11 cellular contexts compared by ENCODE assay signal in genomic region chr6:13407709-13408695, GRCh38.
DNase-seq lines count a peak whose midpoint lies in the region; ATAC-seq and TF ChIP-seq lines count a peak whose summit lies in the region.
"Had no signal": no experiment of that assay in that cellular context is flagged by ENCODE, and none has a peak within 500 bp of the region (broad histone marks: within the 10 kb centered on the region; RNA-seq: fewer than 3 reads in every experiment).

No MANE protein-coding gene starts in this region.

- CTCF ChIA-PET in AG04450 (lab: Charles Lee), result no interaction called here

- H3K4me3 ChIP-seq in AG04450 (ENCODE audit: low read depth, low read length) (no peak overlapping the region), endocrine pancreas (ENCODE audit: control insufficient read depth, insufficient read depth, low read length) (peak overlapping the region; percentile 32), mucosa of descending colon (no peak overlapping the region)

- H3K27ac ChIP-seq in AG04450 (ENCODE audit: low read depth, low read length), result peak overlapping the region; percentile 69
- H3K27ac ChIP-seq: C4-2B had no signal

- peak; percentile 41 for ATAC-seq in mucosa of descending colon
- ATAC-seq: activated CD8-positive, alpha-beta T cell treated with anti-CD3 and anti-CD28 coated beads for 36 hours had no signal

- intact Hi-C loops in mucosa of descending colon (cut with DNase I, micrococcal nuclease), result no loop called here

- H3K27me3 ChIP-seq in AG04450 (ENCODE audit: control insufficient read depth, insufficient read depth, low read length) (no peaks in the 10 kb centered on the region), endocrine pancreas (ENCODE audit: control insufficient read depth, insufficient read depth, low read length) (no peaks in the 10 kb centered on the region)

- no peaks in the 10 kb centered on the region for H3K9me3 ChIP-seq in AG04450 (ENCODE audit: control insufficient read depth, insufficient read depth, low read length)
- H3K9me3 ChIP-seq in endocrine pancreas (ENCODE audit: control insufficient read depth, low read length), result no peaks in the 10 kb centered on the region
- no peaks in the 10 kb centered on the region for H3K9me3 ChIP-seq in mucosa of descending colon

- POLR2A ChIA-PET in AG04450 (lab: Yijun Ruan, JAX), result interaction anchor here (0.7 to 1.2 kb wide), 3 partner anchors 24 to 53 kb away, joined by 3 to 5 read pairs (median 4); no protein-coding TSS in a partner anchor

- TF ChIP-seq CTCF in AG04450 (IDR thresholded peaks at IDR 0.05; ENCODE audit: low read depth, low read length) (no peak), mucosa of descending colon (IDR thresholded peaks at IDR 0.05) (no peak)

- no peak overlapping the region for H3K9ac ChIP-seq in endocrine pancreas (ENCODE audit: control insufficient read depth, insufficient read depth, low read length)

- DNase-seq in AG04450 (ENCODE audit: low read depth, low spot score) (peak; percentile 54), NCI-H460 (ENCODE audit: extremely low read depth, low read depth) (peak; percentile 26), mucosa of descending colon (no peak), activated gamma-delta T cell treated with Interleukin-2 at 50 U/mL for 16 hours (no peak)
- no peak for DNase-seq in NK-92 treated with Interleukin-12 subunit alpha and Interleukin-12 subunit beta, amount 100 ng/mL, for 24 hours (lab: John Stamatoyannopoulos, UW)
- no peak for DNase-seq in stimulated activated CD4-positive, alpha-beta T cell treated with anti-CD3 and anti-CD28 coated beads, Interleukin-12 subunit alpha, Interleukin-12 subunit beta, amount 100 ng/mL, for 4 hours
- DNase-seq in activated naive CD4-positive, alpha-beta T cell (lab: John Stamatoyannopoulos, UW), result no peak
- DNase-seq: activated CD8-positive, alpha-beta T cell treated with anti-CD3 and anti-CD28 coated beads for 36 hours; NCI-H187 had no signal

- H3K4me1 ChIP-seq in endocrine pancreas (ENCODE audit: control insufficient read depth, insufficient read depth, low read length), result peaks cover 3% of the 10 kb centered on the region
- peaks cover 1% of the 10 kb centered on the region for H3K4me1 ChIP-seq in mucosa of descending colon (ENCODE audit: low read depth)

- H3K36me3 ChIP-seq in endocrine pancreas (ENCODE audit: control insufficient read depth, insufficient read depth, low read length), result no peaks in the 10 kb centered on the region
- no peaks in the 10 kb centered on the region for H3K36me3 ChIP-seq in mucosa of descending colon (ENCODE audit: low read depth)

Comparison
In these comparisons a context has a peak if more than half of its experiments do, and no peak if none do; other contexts are left out.
1. DNase-seq: peak in AG04450 (single experiment) and NCI-H460 (single experiment); none in mucosa of descending colon (0 of 3), activated gamma-delta T cell treated with Interleukin-2 at 50 U/mL for 16 hours (single experiment), NK-92 treated with Interleukin-12 subunit alpha and Interleukin-12 subunit beta, amount 100 ng/mL, for 24 hours (single experiment), stimulated activated CD4-positive, alpha-beta T cell treated with anti-CD3 and anti-CD28 coated beads, Interleukin-12 subunit alpha, Interleukin-12 subunit beta, amount 100 ng/mL, for 4 hours (single experiment) and activated naive CD4-positive, alpha-beta T cell (0 of 4).